ENCODE assay signal across 9 cellular contexts in genomic region chr5:147369742-147370374, GRCh38.
DNase-seq lines count a peak whose midpoint lies in the region; ATAC-seq, FAIRE-seq and TF ChIP-seq lines count a peak whose summit lies in the region.
"Had no signal": no experiment of that assay in that cellular context is flagged by ENCODE, and none has a peak within 500 bp of the region (broad histone marks: within the 10 kb centered on the region; RNA-seq: fewer than 3 reads in every experiment).

No MANE protein-coding gene starts in this region.

- no peak overlapping the region for H3K4me3 Mint-ChIP-seq in neural crest cell
- H3K4me3 Mint-ChIP-seq in activated naive CD8-positive, alpha-beta T cell treated with anti-CD3 and anti-CD28 coated beads for 36 hours = no peak overlapping the region
- no peak overlapping the region for H3K4me3 Mint-ChIP-seq in stimulated activated effector memory CD8-positive, alpha-beta T cell treated with anti-CD3 and anti-CD28 coated beads, Interleukin-12 subunit alpha, Interleukin-12 subunit beta, amount 100 ng/mL, for 72 hours

- H3K4me1 Mint-ChIP-seq in neural crest cell = no peaks in the 10 kb centered on the region
- H3K4me1 Mint-ChIP-seq in activated naive CD8-positive, alpha-beta T cell treated with anti-CD3 and anti-CD28 coated beads for 36 hours = no peaks in the 10 kb centered on the region
- H3K4me1 Mint-ChIP-seq in stimulated activated effector memory CD8-positive, alpha-beta T cell treated with anti-CD3 and anti-CD28 coated beads, Interleukin-12 subunit alpha, Interleukin-12 subunit beta, amount 100 ng/mL, for 72 hours = no peaks in the 10 kb centered on the region

- H3K27me3 ChIP-seq in DND-41 (ENCODE audit: insufficient read depth, low read length, poor library complexity) (no peaks in the 10 kb centered on the region), bronchial epithelial cell (ENCODE audit: control insufficient read depth, insufficient read depth, low read length) (no peaks in the 10 kb centered on the region), SJCRH30 (peaks cover 6% of the 10 kb centered on the region; the same call in 1 of the 2 replicates)

- peak; percentile 21 for TF ChIP-seq CTCF in DND-41 (IDR thresholded peaks at IDR 0.05; ENCODE audit: borderline replicate concordance, extremely low read depth, low read length, poor library complexity, severe bottlenecking)
- TF ChIP-seq CTCF in bronchial epithelial cell (IDR thresholded peaks at IDR 0.05; ENCODE audit: insufficient read depth, low read length, severe bottlenecking) = peak; percentile 53
- peak; percentile 71 for TF ChIP-seq CTCF in neural crest cell (conservative IDR thresholded peaks at IDR 0.05)

- no peaks in the 10 kb centered on the region for H3K36me3 Mint-ChIP-seq in neural crest cell (ENCODE audit: low read depth)
- no peaks in the 10 kb centered on the region for H3K36me3 Mint-ChIP-seq in activated naive CD8-positive, alpha-beta T cell treated with anti-CD3 and anti-CD28 coated beads for 36 hours
- no peaks in the 10 kb centered on the region for H3K36me3 Mint-ChIP-seq in stimulated activated effector memory CD8-positive, alpha-beta T cell treated with anti-CD3 and anti-CD28 coated beads, Interleukin-12 subunit alpha, Interleukin-12 subunit beta, amount 100 ng/mL, for 72 hours

- no peaks in the 10 kb centered on the region for H3K9me3 Mint-ChIP-seq in neural crest cell
- peaks cover under 1% of the 10 kb centered on the region for H3K9me3 Mint-ChIP-seq in activated naive CD8-positive, alpha-beta T cell treated with anti-CD3 and anti-CD28 coated beads for 36 hours
- H3K9me3 Mint-ChIP-seq in stimulated activated effector memory CD8-positive, alpha-beta T cell treated with anti-CD3 and anti-CD28 coated beads, Interleukin-12 subunit alpha, Interleukin-12 subunit beta, amount 100 ng/mL, for 72 hours = peaks cover 2% of the 10 kb centered on the region

- H3K4me3 ChIP-seq in DND-41 (ENCODE audit: low read depth in 1 of 2, low read length in 2 of 2) = no peak overlapping the region
- H3K4me3 ChIP-seq in bronchial epithelial cell (ENCODE audit: low read depth, low read length) = no peak overlapping the region
- no peak overlapping the region for H3K4me3 ChIP-seq in SJCRH30

- H3K36me3 ChIP-seq in DND-41 (ENCODE audit: insufficient read depth, low read length) (no peaks in the 10 kb centered on the region), bronchial epithelial cell (ENCODE audit: control insufficient read depth, insufficient read depth, low read length) (no peaks in the 10 kb centered on the region), SJCRH30 (no peaks in the 10 kb centered on the region)

- no peaks in the 10 kb centered on the region for H3K27me3 Mint-ChIP-seq in neural crest cell (ENCODE audit: low read depth)
- H3K27me3 Mint-ChIP-seq in activated naive CD8-positive, alpha-beta T cell treated with anti-CD3 and anti-CD28 coated beads for 36 hours = no peaks in the 10 kb centered on the region

- no peaks in the 10 kb centered on the region for H3K9me3 ChIP-seq in DND-41 (ENCODE audit: insufficient read depth, low read length, severe bottlenecking)
- H3K9me3 ChIP-seq in SJCRH30 (replicated peaks) = no peaks in the 10 kb centered on the region

- no peak for DNase-seq in DND-41
- peak; percentile 28 for DNase-seq in NCI-H1436 treated with DMSO at 0.1 percent for 48 hours (lab: John Stamatoyannopoulos, UW)
- peak; percentile 36 for DNase-seq in bronchial epithelial cell (ENCODE audit: low read depth)
- no peak for DNase-seq in neural crest cell (ENCODE audit: low read depth, low spot score)
- no peak for DNase-seq in activated naive CD8-positive, alpha-beta T cell treated with anti-CD3 and anti-CD28 coated beads for 36 hours
- no peak for DNase-seq in SJCRH30
- DNase-seq in activated T-cell treated with anti-CD3 and anti-CD28 coated beads for 4 hours = no peak
- no peak for DNase-seq in stimulated activated effector memory CD8-positive, alpha-beta T cell treated with anti-CD3 and anti-CD28 coated beads, Interleukin-12 subunit alpha, Interleukin-12 subunit beta, amount 100 ng/mL, for 72 hours (ENCODE audit: low spot score in 2 of 2)
- DNase-seq: activated T-cell treated with anti-CD3 and anti-CD28 coated beads, Interleukin-2, amount 50 U/mL, for 1 hour had no signal

- H3K4me1 ChIP-seq in DND-41 (ENCODE audit: insufficient read depth, low read length) (no peaks in the 10 kb centered on the region), SJCRH30 (peaks cover 3% of the 10 kb centered on the region; the same call in 1 of the 2 replicates)

- no peak overlapping the region for H3K27ac Mint-ChIP-seq in neural crest cell (ENCODE audit: unreplicated experiment)
- H3K27ac Mint-ChIP-seq in activated naive CD8-positive, alpha-beta T cell treated with anti-CD3 and anti-CD28 coated beads for 36 hours = no peak overlapping the region
- no peak overlapping the region for H3K27ac Mint-ChIP-seq in stimulated activated effector memory CD8-positive, alpha-beta T cell treated with anti-CD3 and anti-CD28 coated beads, Interleukin-12 subunit alpha, Interleukin-12 subunit beta, amount 100 ng/mL, for 72 hours

- no peak overlapping the region for H3K9ac ChIP-seq in DND-41 (ENCODE audit: low read depth, low read length)

- no peak overlapping the region for H3K4me2 ChIP-seq in DND-41 (ENCODE audit: insufficient read depth, low read length)

- no peaks in the 10 kb centered on the region for H4K20me1 ChIP-seq in DND-41 (ENCODE audit: insufficient read depth, low read length)

- H2AFZ ChIP-seq in DND-41 (ENCODE audit: low read depth, low read length) = no peak overlapping the region

- H3K79me2 ChIP-seq in DND-41 (ENCODE audit: insufficient read depth, low read length) = no peaks in the 10 kb centered on the region

- no peak for FAIRE-seq in bronchial epithelial cell (lab: Jason Lieb, UNC)

- ATAC-seq in DND-41 (ENCODE audit: insufficient read depth, low read depth) = no peak
- ATAC-seq in stimulated activated effector memory CD8-positive, alpha-beta T cell treated with anti-CD3 and anti-CD28 coated beads, Interleukin-12 subunit alpha, Interleukin-12 subunit beta, amount 100 ng/mL, for 72 hours = no peak

- H3K27ac ChIP-seq in DND-41 (ENCODE audit: low read length) (no peak overlapping the region), SJCRH30 (no peak overlapping the region)

Comparison
In these comparisons a context has a peak if more than half of its experiments do, and no peak if none do; other contexts are left out.
1. DNase-seq: peak in NCI-H1436 treated with DMSO at 0.1 percent for 48 hours (single experiment) and bronchial epithelial cell (single experiment); none in DND-41 (single experiment), neural crest cell (single experiment), activated naive CD8-positive, alpha-beta T cell treated with anti-CD3 and anti-CD28 coated beads for 36 hours (single experiment), SJCRH30 (0 of 2), activated T-cell treated with anti-CD3 and anti-CD28 coated beads for 4 hours (single experiment) and stimulated activated effector memory CD8-positive, alpha-beta T cell treated with anti-CD3 and anti-CD28 coated beads, Interleukin-12 subunit alpha, Interleukin-12 subunit beta, amount 100 ng/mL, for 72 hours (0 of 2).
2. CTCF ChIP-seq: peak in every context shown above with its lines; median percentile 71 in neural crest cell; 53 in bronchial epithelial cell; 21 in DND-41.